Comparison of ENCODE assay signal across 9 cellular contexts in genomic region chr11:61120865-61121831, GRCh38. TPM values are rescaled to one million over a fixed set of nuclear protein-coding genes. Genes with fewer than 3 reads are reported as not detected.
DNase-seq lines count a peak whose midpoint lies in the region; ATAC-seq and TF ChIP-seq lines count a peak whose summit lies in the region.
"Had no signal": no experiment of that assay in that cellular context is flagged by ENCODE, and none has a peak within 500 bp of the region (broad histone marks: within the 10 kb centered on the region; RNA-seq: fewer than 3 reads in every experiment).

No MANE protein-coding gene starts in this region.

- no peaks in the 10 kb centered on the region for H3K9me3 Mint-ChIP-seq in natural killer cell
- no peaks in the 10 kb centered on the region for H3K9me3 Mint-ChIP-seq in natural killer cell treated with Interleukin-12 subunit alpha and Interleukin-12 subunit beta and Interleukin-15 and Interleukin-18, amount 100 ng/mL, for 72 hours
- no peaks in the 10 kb centered on the region for H3K9me3 Mint-ChIP-seq in activated naive CD4-positive, alpha-beta T cell treated with anti-CD3 and anti-CD28 coated beads, Interleukin-2, amount 50 U/mL, for 24 hours
- no peaks in the 10 kb centered on the region for H3K9me3 Mint-ChIP-seq in type B pancreatic cell
- peaks cover 6% of the 10 kb centered on the region for H3K9me3 Mint-ChIP-seq in stimulated activated memory B cell treated with anti-CD40 and anti-IgM and Interleukin-4, amounts not matched to agents 10 μg/mL and 1 μg/mL and 100 μg/mL, for 72 hours

- H3K27ac Mint-ChIP-seq in natural killer cell: no peak overlapping the region
- no peak overlapping the region for H3K27ac Mint-ChIP-seq in natural killer cell treated with Interleukin-12 subunit alpha and Interleukin-12 subunit beta and Interleukin-15 and Interleukin-18, amount 100 ng/mL, for 72 hours
- H3K27ac Mint-ChIP-seq in activated naive CD4-positive, alpha-beta T cell treated with anti-CD3 and anti-CD28 coated beads, Interleukin-2, amount 50 U/mL, for 24 hours: peak overlapping the region; percentile 93
- peak overlapping the region; percentile 81 for H3K27ac Mint-ChIP-seq in type B pancreatic cell
- H3K27ac Mint-ChIP-seq in stimulated activated memory B cell treated with anti-CD40 and anti-IgM and Interleukin-4, amounts not matched to agents 10 μg/mL and 1 μg/mL and 100 μg/mL, for 72 hours: no peak overlapping the region

- H3K4me3 Mint-ChIP-seq in natural killer cell (peak overlapping the region; percentile 25), type B pancreatic cell (no peak overlapping the region)
- no peak overlapping the region for H3K4me3 Mint-ChIP-seq in natural killer cell treated with Interleukin-12 subunit alpha and Interleukin-12 subunit beta and Interleukin-15 and Interleukin-18, amount 100 ng/mL, for 72 hours
- peak overlapping the region; percentile 66 for H3K4me3 Mint-ChIP-seq in activated naive CD4-positive, alpha-beta T cell treated with anti-CD3 and anti-CD28 coated beads, Interleukin-2, amount 50 U/mL, for 24 hours
- no peak overlapping the region for H3K4me3 Mint-ChIP-seq in stimulated activated memory B cell treated with anti-CD40 and anti-IgM and Interleukin-4, amounts not matched to agents 10 μg/mL and 1 μg/mL and 100 μg/mL, for 72 hours

- TF ChIP-seq CTCF in natural killer cell (IDR thresholded peaks at IDR 0.05): no peak
- TF ChIP-seq CTCF in hepatocyte (IDR thresholded peaks at IDR 0.05; ENCODE audit: poor library complexity): no peak
- no peak for TF ChIP-seq CTCF in type B pancreatic cell (conservative IDR thresholded peaks at IDR 0.05)

- H3K36me3 Mint-ChIP-seq in natural killer cell (no peaks in the 10 kb centered on the region), type B pancreatic cell (no peaks in the 10 kb centered on the region)
- H3K36me3 Mint-ChIP-seq in natural killer cell treated with Interleukin-12 subunit alpha and Interleukin-12 subunit beta and Interleukin-15 and Interleukin-18, amount 100 ng/mL, for 72 hours: no peaks in the 10 kb centered on the region
- H3K36me3 Mint-ChIP-seq in activated naive CD4-positive, alpha-beta T cell treated with anti-CD3 and anti-CD28 coated beads, Interleukin-2, amount 50 U/mL, for 24 hours: peaks cover 43% of the 10 kb centered on the region
- H3K36me3 Mint-ChIP-seq in stimulated activated memory B cell treated with anti-CD40 and anti-IgM and Interleukin-4, amounts not matched to agents 10 μg/mL and 1 μg/mL and 100 μg/mL, for 72 hours: peaks cover 6% of the 10 kb centered on the region

- no peak overlapping the region for H3K27ac ChIP-seq in hepatocyte
- H3K27ac ChIP-seq: BLaER1 treated with 17β-estradiol and CSF1 and Interleukin-3, amounts not matched to agents 10 nM and 100 nM had no signal

- H3K4me1 Mint-ChIP-seq in natural killer cell (peaks cover 20 to 38% of the 10 kb centered on the region in 2 donors), type B pancreatic cell (ENCODE audit: unreplicated experiment) (peaks cover 40% of the 10 kb centered on the region)
- peaks cover 24 to 26% of the 10 kb centered on the region in 2 donors for H3K4me1 Mint-ChIP-seq in natural killer cell treated with Interleukin-12 subunit alpha and Interleukin-12 subunit beta and Interleukin-15 and Interleukin-18, amount 100 ng/mL, for 72 hours (ENCODE audit: low read depth in 2 of 2)
- H3K4me1 Mint-ChIP-seq in activated naive CD4-positive, alpha-beta T cell treated with anti-CD3 and anti-CD28 coated beads, Interleukin-2, amount 50 U/mL, for 24 hours: peaks cover 73% of the 10 kb centered on the region
- H3K4me1 Mint-ChIP-seq in stimulated activated memory B cell treated with anti-CD40 and anti-IgM and Interleukin-4, amounts not matched to agents 10 μg/mL and 1 μg/mL and 100 μg/mL, for 72 hours: peaks cover 8% of the 10 kb centered on the region

- intact Hi-C loops in natural killer cell (cut with micrococcal nuclease): no loop called here

- H3K9me3 ChIP-seq in hepatocyte (ENCODE audit: low read depth): no peaks in the 10 kb centered on the region
- H3K9me3 ChIP-seq: BLaER1 treated with 17β-estradiol and CSF1 and Interleukin-3, amounts not matched to agents 10 nM and 100 nM had no signal

- no peak overlapping the region for H2AFZ ChIP-seq in hepatocyte

- H3K4me1 ChIP-seq in hepatocyte (ENCODE audit: insufficient read depth): peaks cover 19% of the 10 kb centered on the region

- peak; percentile 14 to 41 (median 32) for ATAC-seq in natural killer cell
- no peak for ATAC-seq in natural killer cell treated with Interleukin-12 subunit alpha and Interleukin-12 subunit beta and Interleukin-15 and Interleukin-18, amount 100 ng/mL, for 72 hours
- no peak for ATAC-seq in stimulated activated memory B cell treated with anti-CD40 and anti-IgM and Interleukin-4, amounts not matched to agents 10 μg/mL and 1 μg/mL and 100 μg/mL, for 72 hours
- ATAC-seq in HG03175 (IDR thresholded peaks at IDR 0.05; ENCODE audit: unreplicated experiment): no peak

- no peaks in the 10 kb centered on the region for H4K20me1 ChIP-seq in hepatocyte (ENCODE audit: insufficient read depth, poor library complexity, severe bottlenecking)

- H3K4me3 ChIP-seq in hepatocyte: no peak overlapping the region
- H3K4me3 ChIP-seq: BLaER1 treated with 17β-estradiol and CSF1 and Interleukin-3, amounts not matched to agents 10 nM and 100 nM had no signal

- H3K36me3 ChIP-seq in hepatocyte (replicated peaks; ENCODE audit: insufficient read depth, low read depth): no peaks in the 10 kb centered on the region
- H3K36me3 ChIP-seq: BLaER1 treated with 17β-estradiol and CSF1 and Interleukin-3, amounts not matched to agents 10 nM and 100 nM had no signal

- no peaks in the 10 kb centered on the region for H3K79me2 ChIP-seq in hepatocyte

- no peaks in the 10 kb centered on the region for H3K9me2 ChIP-seq in hepatocyte (replicated peaks; ENCODE audit: insufficient read depth)

- no peaks in the 10 kb centered on the region for H3K27me3 ChIP-seq in hepatocyte
- H3K27me3 ChIP-seq: BLaER1 treated with 17β-estradiol and CSF1 and Interleukin-3, amounts not matched to agents 10 nM and 100 nM had no signal

- H3K4me2 ChIP-seq in hepatocyte: no peak overlapping the region

- peaks cover 4 to 5% of the 10 kb centered on the region in 2 donors for H3K27me3 Mint-ChIP-seq in natural killer cell (ENCODE audit: low read depth in 2 of 2)
- peaks cover 0 to 9% of the 10 kb centered on the region in 2 donors for H3K27me3 Mint-ChIP-seq in natural killer cell treated with Interleukin-12 subunit alpha and Interleukin-12 subunit beta and Interleukin-15 and Interleukin-18, amount 100 ng/mL, for 72 hours
- no peaks in the 10 kb centered on the region for H3K27me3 Mint-ChIP-seq in activated naive CD4-positive, alpha-beta T cell treated with anti-CD3 and anti-CD28 coated beads, Interleukin-2, amount 50 U/mL, for 24 hours
- H3K27me3 Mint-ChIP-seq in type B pancreatic cell: no peaks in the 10 kb centered on the region
- no peaks in the 10 kb centered on the region for H3K27me3 Mint-ChIP-seq in stimulated activated memory B cell treated with anti-CD40 and anti-IgM and Interleukin-4, amounts not matched to agents 10 μg/mL and 1 μg/mL and 100 μg/mL, for 72 hours

- no peak for DNase-seq in natural killer cell
- no peak for DNase-seq in natural killer cell treated with Interleukin-12 subunit alpha and Interleukin-12 subunit beta and Interleukin-15 and Interleukin-18, amount 100 ng/mL, for 72 hours (ENCODE audit: low spot score)
- DNase-seq in hepatocyte (ENCODE audit: low spot score): peak; percentile 70
- DNase-seq in type B pancreatic cell (ENCODE audit: extremely low spot score, unreplicated experiment): no peak
- no peak for DNase-seq in NCI-H1105 (lab: John Stamatoyannopoulos, UW)

- WGBS in hepatocyte (ENCODE audit: low lambda C conversion rate, missing lambda C conversion rate): 85% methylated on average over 17 of the region's 17 CpGs

RNA-seq across cellular contexts. Expression of gene CD5, which starts 18.9 kb away (rescaled TPM):
- total RNA-seq in natural killer cell (10 to 100 TPM in 1 of 3 donors, 1 to 10 TPM in 2; 1.2 to 17.7 (median 7.9) TPM), hepatocyte (not detected in 2 replicates), type B pancreatic cell (ENCODE audit: low replicate concordance) (not detected in 2 replicates)
- total RNA-seq in natural killer cell treated with Interleukin-12 subunit alpha and Interleukin-12 subunit beta and Interleukin-15 and Interleukin-18, amount 100 ng/mL, for 72 hours: 10 to 100 TPM in 1 of 2 donors, 1 to 10 TPM in 1; 2.7 to 16.5 TPM
- polyA plus RNA-seq in hepatocyte: 0.06 TPM in 1 of 2 replicates, not detected in the other

RNA-seq across cellular contexts. Expression of gene VPS37C, which starts 40.1 kb away (rescaled TPM):
- total RNA-seq in natural killer cell (1 to 10 TPM; 6.4 to 6.9 (median 6.5) TPM), hepatocyte (12.2 and 17.0 TPM in 2 replicates), type B pancreatic cell (ENCODE audit: low replicate concordance) (27.8 and 42.1 TPM in 2 replicates)
- 10 to 100 TPM in 1 of 2 donors, 1 to 10 TPM in 1; 9.7 to 13.3 TPM for total RNA-seq in natural killer cell treated with Interleukin-12 subunit alpha and Interleukin-12 subunit beta and Interleukin-15 and Interleukin-18, amount 100 ng/mL, for 72 hours
- polyA plus RNA-seq in hepatocyte: 23.0 and 26.6 TPM in 2 replicates

Comparison
In these comparisons a context has a peak if more than half of its experiments do, and no peak if none do; other contexts are left out.
1. ATAC-seq: peak in natural killer cell (3 of 3); none in natural killer cell treated with Interleukin-12 subunit alpha and Interleukin-12 subunit beta and Interleukin-15 and Interleukin-18, amount 100 ng/mL, for 72 hours (0 of 2), stimulated activated memory B cell treated with anti-CD40 and anti-IgM and Interleukin-4, amounts not matched to agents 10 μg/mL and 1 μg/mL and 100 μg/mL, for 72 hours (single experiment) and HG03175 (single experiment).
2. H3K4me3 Mint-ChIP-seq: peak in natural killer cell (single experiment) and activated naive CD4-positive, alpha-beta T cell treated with anti-CD3 and anti-CD28 coated beads, Interleukin-2, amount 50 U/mL, for 24 hours (single experiment); none in natural killer cell treated with Interleukin-12 subunit alpha and Interleukin-12 subunit beta and Interleukin-15 and Interleukin-18, amount 100 ng/mL, for 72 hours (single experiment), type B pancreatic cell (single experiment) and stimulated activated memory B cell treated with anti-CD40 and anti-IgM and Interleukin-4, amounts not matched to agents 10 μg/mL and 1 μg/mL and 100 μg/mL, for 72 hours (single experiment).
3. H3K27ac Mint-ChIP-seq: peak in activated naive CD4-positive, alpha-beta T cell treated with anti-CD3 and anti-CD28 coated beads, Interleukin-2, amount 50 U/mL, for 24 hours (single experiment) and type B pancreatic cell (single experiment); none in natural killer cell (0 of 2), natural killer cell treated with Interleukin-12 subunit alpha and Interleukin-12 subunit beta and Interleukin-15 and Interleukin-18, amount 100 ng/mL, for 72 hours (0 of 2) and stimulated activated memory B cell treated with anti-CD40 and anti-IgM and Interleukin-4, amounts not matched to agents 10 μg/mL and 1 μg/mL and 100 μg/mL, for 72 hours (single experiment).